17 cellular contexts compared by ENCODE assay signal in the genomic region with DNA sequence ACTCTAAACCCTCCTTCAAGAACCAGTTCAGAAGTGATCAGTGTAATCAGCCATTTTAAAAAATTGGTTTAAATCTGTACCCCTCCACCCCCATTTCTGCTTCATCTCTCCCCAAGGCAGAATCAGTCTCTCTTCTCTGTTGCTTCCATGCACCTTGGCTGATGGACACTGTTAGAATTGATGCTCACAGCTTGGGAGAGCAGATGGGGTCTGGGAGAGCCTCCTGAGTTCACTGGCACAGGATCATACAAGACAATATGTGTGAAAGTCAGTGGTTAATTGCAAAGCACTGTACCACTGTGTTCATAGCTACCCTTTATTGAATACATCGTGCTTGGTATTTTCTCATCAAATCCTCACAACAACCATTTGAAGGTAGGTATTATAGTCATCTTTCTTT.
"Had no signal": no experiment of that assay in that cellular context is flagged by ENCODE, and none has a peak within 500 bp of the region (broad histone marks: within the 10 kb centered on the region; RNA-seq: fewer than 3 reads in every experiment).

No MANE protein-coding gene starts in this region.

- H3K36me3 Mint-ChIP-seq: activated naive CD4-positive, alpha-beta T cell treated with anti-CD3 and anti-CD28 coated beads, Interleukin-2, amount 50 U/mL, for 24 hours; mesothelial cell of epicardium; natural killer cell treated with Interleukin-12 subunit alpha and Interleukin-12 subunit beta and Interleukin-15 and Interleukin-18, amount 100 ng/mL, for 72 hours had no signal

- H3K27ac Mint-ChIP-seq: activated naive CD4-positive, alpha-beta T cell treated with anti-CD3 and anti-CD28 coated beads, Interleukin-2, amount 50 U/mL, for 24 hours; activated T-cell treated with anti-CD3 and anti-CD28 coated beads, Interleukin-2, amount 50 U/mL, for 72 hours; mesothelial cell of epicardium; natural killer cell treated with Interleukin-12 subunit alpha and Interleukin-12 subunit beta and Interleukin-15 and Interleukin-18, amount 100 ng/mL, for 72 hours had no signal

- ATAC-seq: activated T-cell treated with anti-CD3 and anti-CD28 coated beads, Interleukin-2, amount 50 U/mL, for 72 hours had no signal

- H3K9me3 ChIP-seq: breast epithelium, esophagus squamous epithelium, neutrophil, pancreas, upper lobe of left lung had no signal

- H3K9me3 Mint-ChIP-seq: activated naive CD4-positive, alpha-beta T cell treated with anti-CD3 and anti-CD28 coated beads, Interleukin-2, amount 50 U/mL, for 24 hours; activated T-cell treated with anti-CD3 and anti-CD28 coated beads, Interleukin-2, amount 50 U/mL, for 72 hours; mesothelial cell of epicardium; natural killer cell treated with Interleukin-12 subunit alpha and Interleukin-12 subunit beta and Interleukin-15 and Interleukin-18, amount 100 ng/mL, for 72 hours; stimulated activated naive CD8-positive, alpha-beta T cell treated with anti-CD3 and anti-CD28 coated beads, Interleukin-15, amount 100 ng/mL, for 72 hours had no signal

- H3K4me1 ChIP-seq: breast epithelium had no signal

- H3K4me3 Mint-ChIP-seq: activated naive CD4-positive, alpha-beta T cell treated with anti-CD3 and anti-CD28 coated beads, Interleukin-2, amount 50 U/mL, for 24 hours; activated T-cell treated with anti-CD3 and anti-CD28 coated beads, Interleukin-2, amount 50 U/mL, for 72 hours; mesothelial cell of epicardium; natural killer cell treated with Interleukin-12 subunit alpha and Interleukin-12 subunit beta and Interleukin-15 and Interleukin-18, amount 100 ng/mL, for 72 hours; stimulated activated naive CD8-positive, alpha-beta T cell treated with anti-CD3 and anti-CD28 coated beads, Interleukin-15, amount 100 ng/mL, for 72 hours had no signal

- H3K27me3 ChIP-seq: breast epithelium, esophagus squamous epithelium, pancreas, upper lobe of left lung had no signal

- H3K36me3 ChIP-seq: breast epithelium, esophagus squamous epithelium, neutrophil, pancreas, upper lobe of left lung had no signal

- DNase-seq: activated CD4-positive, CD25-positive, alpha-beta regulatory T cell treated with anti-CD3 and anti-CD28 coated beads, Interleukin-2, amount 50 U/mL, for 72 hours; activated CD8-positive, alpha-beta memory T cell treated with anti-CD3 and anti-CD28 coated beads for 24 hours; activated effector memory CD4-positive, alpha-beta T cell treated with anti-CD3 and anti-CD28 coated beads, Interleukin-2, amount 50 U/mL, for 16 hours; activated T-cell treated with anti-CD3 and anti-CD28 coated beads, Interleukin-2, amount 50 U/mL, for 72 hours; effector memory CD4-positive, alpha-beta T cell; esophagus squamous epithelium; pancreas; stimulated activated CD4-positive, alpha-beta T cell treated with anti-CD3 and anti-CD28 coated beads, Interleukin-4, amount 100 ng/mL, for 1 hour; stimulated activated naive CD8-positive, alpha-beta T cell treated with anti-CD3 and anti-CD28 coated beads, Interleukin-15, amount 100 ng/mL, for 72 hours; T1000; upper lobe of left lung had no signal

- H3K27ac ChIP-seq: breast epithelium, esophagus squamous epithelium, neutrophil, pancreas, upper lobe of left lung had no signal

- H3K4me3 ChIP-seq: breast epithelium, esophagus squamous epithelium, pancreas, smooth muscle cell, upper lobe of left lung had no signal

- H3K4me1 Mint-ChIP-seq: activated naive CD4-positive, alpha-beta T cell treated with anti-CD3 and anti-CD28 coated beads, Interleukin-2, amount 50 U/mL, for 24 hours; stimulated activated naive CD8-positive, alpha-beta T cell treated with anti-CD3 and anti-CD28 coated beads, Interleukin-15, amount 100 ng/mL, for 72 hours had no signal
